31 cellular contexts compared by ENCODE assay signal in the genomic region with DNA sequence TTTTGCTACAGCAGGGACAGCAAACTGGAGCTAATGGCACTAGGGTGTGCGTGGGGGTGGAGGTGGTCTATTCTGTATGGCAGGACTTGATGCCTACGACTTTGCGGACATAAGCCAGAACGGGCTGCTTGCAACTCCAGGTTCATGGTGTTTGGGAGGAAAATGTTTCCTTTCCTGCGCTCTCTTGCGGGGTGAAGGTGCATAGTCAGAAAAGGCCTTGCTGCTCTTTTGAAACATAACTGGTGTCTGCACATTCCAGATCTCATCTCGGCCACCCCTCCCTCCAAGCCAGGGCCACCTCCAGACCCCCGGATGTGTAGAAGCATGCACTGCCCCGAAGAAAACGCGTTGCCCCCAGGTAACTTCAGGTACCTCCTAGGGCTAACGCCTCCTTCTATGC. TPM values are rescaled to one million over a fixed set of nuclear protein-coding genes. Genes with fewer than 3 reads are reported as not detected.
DNase-seq lines count a peak whose midpoint lies in the region; ATAC-seq and TF ChIP-seq lines count a peak whose summit lies in the region.
"Had no signal": no experiment of that assay in that cellular context is flagged by ENCODE, and none has a peak within 500 bp of the region (broad histone marks: within the 10 kb centered on the region; RNA-seq: fewer than 3 reads in every experiment).

No MANE protein-coding gene starts in this region.

- TF ChIP-seq CTCF in lower lobe of right lung (IDR thresholded peaks at IDR 0.05), result no peak
- no peak for TF ChIP-seq CTCF in omental fat pad (IDR thresholded peaks at IDR 0.05)

- peak overlapping the region; percentile 89 for H3K4me2 ChIP-seq in BLaER1

- H3K4me3 ChIP-seq in BLaER1, result peak overlapping the region; percentile 24; the same call in 1 of the 2 replicates
- no peak overlapping the region for H3K4me3 ChIP-seq in HUES48 (ENCODE audit: low read depth, low read length)
- peak overlapping the region; percentile 7 for H3K4me3 ChIP-seq in endocrine pancreas (ENCODE audit: control insufficient read depth, insufficient read depth, low read length)
- peak overlapping the region; percentile 45 for H3K4me3 ChIP-seq in lower lobe of right lung
- H3K4me3 ChIP-seq: A549, skin epidermis, tibial artery had no signal

- H3K27me3 ChIP-seq in BLaER1 (peaks cover 66% of the 10 kb centered on the region), HUES48 (ENCODE audit: control insufficient read depth, insufficient read depth, low read length) (peaks cover 99% of the 10 kb centered on the region), endocrine pancreas (ENCODE audit: control insufficient read depth, insufficient read depth, low read length) (no peaks in the 10 kb centered on the region), lower lobe of right lung (ENCODE audit: low read depth) (peaks cover 94% of the 10 kb centered on the region)

- peaks cover 42% of the 10 kb centered on the region for H3K9me3 ChIP-seq in BLaER1
- no peaks in the 10 kb centered on the region for H3K9me3 ChIP-seq in HUES48 (ENCODE audit: control insufficient read depth, insufficient read depth, low read length)
- H3K9me3 ChIP-seq in endocrine pancreas (ENCODE audit: control insufficient read depth, low read length), result no peaks in the 10 kb centered on the region
- H3K9me3 ChIP-seq in lower lobe of right lung, result no peaks in the 10 kb centered on the region
- H3K9me3 ChIP-seq: A549, BE2C, neutrophil, tibial artery had no signal

- DNase-seq in lower lobe of right lung (no peak), NCI-H345 (lab: John Stamatoyannopoulos, UW) (no peak), omental fat pad (ENCODE audit: low spot score) (no peak), H4 (ENCODE audit: low spot score) (no peak), dermis blood vessel endothelial cell (no peak)
- DNase-seq: activated CD4-positive, alpha-beta memory T cell treated with anti-CD3 and anti-CD28 coated beads, Interleukin-2, amount 10 ng/mL, durations not matched to agents 7 days and 5 days; activated CD4-positive, CD25-positive, alpha-beta regulatory T cell treated with anti-CD3 and anti-CD28 coated beads, Interleukin-2, amount 50 U/mL, for 72 hours; activated CD8-positive, alpha-beta memory T cell treated with anti-CD3 and anti-CD28 coated beads, Interleukin-2, amount 50 U/mL, for 48 hours; activated naive CD4-positive, alpha-beta T cell treated with anti-CD3 and anti-CD28 coated beads, Interleukin-2, amount 10 ng/mL, durations not matched to agents 7 days and 5 days; BE2C; brain microvascular endothelial cell; effector CD8-positive, alpha-beta T cell; foreskin fibroblast; head of caudate nucleus; Karpas-422; kidney glomerular epithelial cell; MV-4-11; NCI-H187; NCI-H526; stimulated activated naive CD8-positive, alpha-beta T cell treated with anti-CD3 and anti-CD28 coated beads, Interleukin-15, amount 100 ng/mL, for 72 hours; T-cell; tibial artery had no signal

- H3K36me3 ChIP-seq in BLaER1 (peaks cover 9% of the 10 kb centered on the region; the same call in 1 of the 2 replicates), HUES48 (ENCODE audit: control insufficient read depth, insufficient read depth, low read length) (no peaks in the 10 kb centered on the region), endocrine pancreas (ENCODE audit: control insufficient read depth, insufficient read depth, low read length) (no peaks in the 10 kb centered on the region), lower lobe of right lung (no peaks in the 10 kb centered on the region)
- H3K36me3 ChIP-seq: BE2C, brain microvascular endothelial cell, neutrophil, tibial artery had no signal

- intact Hi-C loops in lower lobe of right lung (cut with DNase I), result no loop called here

- H3K9ac ChIP-seq in BLaER1, result no peak overlapping the region; the same call in 1 of the 2 replicates
- H3K9ac ChIP-seq in HUES48 (ENCODE audit: low read depth, low read length), result no peak overlapping the region
- peak overlapping the region; percentile 2 for H3K9ac ChIP-seq in endocrine pancreas (ENCODE audit: control insufficient read depth, insufficient read depth, low read length)

- H3K4me1 ChIP-seq in BLaER1 (peaks cover 44% of the 10 kb centered on the region), HUES48 (ENCODE audit: control insufficient read depth, insufficient read depth, low read length) (peaks cover 70% of the 10 kb centered on the region), endocrine pancreas (ENCODE audit: control insufficient read depth, insufficient read depth, low read length) (peaks cover 16% of the 10 kb centered on the region), lower lobe of right lung (no peaks in the 10 kb centered on the region)
- H3K4me1 ChIP-seq: BE2C had no signal

- ATAC-seq in lower lobe of right lung, result no peak
- ATAC-seq in omental fat pad (ENCODE audit: low FRiP score), result no peak
- ATAC-seq: stimulated activated naive CD8-positive, alpha-beta T cell treated with anti-CD3 and anti-CD28 coated beads, Interleukin-15, amount 100 ng/mL, for 72 hours; T-cell had no signal

- peak overlapping the region; percentile 85; the same call in 1 of the 2 replicates for H3K27ac ChIP-seq in BLaER1
- H3K27ac ChIP-seq in HUES48 (ENCODE audit: low read depth, low read length), result peak overlapping the region; percentile 39
- peak overlapping the region; percentile 89 for H3K27ac ChIP-seq in lower lobe of right lung
- H3K27ac ChIP-seq: brain microvascular endothelial cell, neutrophil, skin epidermis, tibial artery had no signal

- no peaks in the 10 kb centered on the region for H4K20me1 ChIP-seq in BLaER1

RNA-seq across cellular contexts. Expression of a gene that starts 8.1 kb away (rescaled TPM):
- total RNA-seq in lower lobe of right lung (23.5 TPM), omental fat pad (under 1 TPM in 1 of 4 donors, not detected in 3; 0.19 TPM), dermis blood vessel endothelial cell (not detected in 2 replicates)
- 0.80 and 1.6 TPM in 2 replicates for total RNA-seq in H4 (2014; rRNA removed; shearing (Covaris generic))
- total RNA-seq: activated CD4-positive, alpha-beta memory T cell treated with anti-CD3 and anti-CD28 coated beads, Interleukin-2, amount 10 ng/mL, durations not matched to agents 7 days and 5 days; myocyte; RPMI7951; SK-MEL-5 had no signal

Comparison
In these comparisons a context has a peak if more than half of its experiments do, and no peak if none do; other contexts are left out.
1. H3K27ac ChIP-seq: peak in every context shown above with its lines; median percentile 89 in lower lobe of right lung; 85 in BLaER1; 39 in HUES48.